1 cellular context compared by ENCODE assay signal in genomic region chr5:154038604-154039457, GRCh38.
TF ChIP-seq lines count a peak whose summit lies in the region.

Gene FAM114A2 (minus strand): TSS chr5:154038910. CDS start chr5:154034953, 3,957 bp downstream.
Gene MFAP3 (plus strand): TSS chr5:154038967. CDS start chr5:154049723, 10,756 bp downstream.

TF ChIP-seq in GM23338, 12 proteins besides CTCF, POLR2A, EP300 and RAD21 (continued from another document):
- no peak for TF ChIP-seq REST (IDR thresholded peaks at IDR 0.05; ENCODE audit: unreplicated experiment)
